1 cellular context compared by ENCODE assay signal in genomic region chr20:35145141-35145564, GRCh38.
TF ChIP-seq lines count a peak whose summit lies in the region.

No MANE protein-coding gene starts in this region.

TF ChIP-seq in HCT116, 20 proteins besides CTCF, POLR2A, EP300 and RAD21:
- TF ChIP-seq, protein P1, sequence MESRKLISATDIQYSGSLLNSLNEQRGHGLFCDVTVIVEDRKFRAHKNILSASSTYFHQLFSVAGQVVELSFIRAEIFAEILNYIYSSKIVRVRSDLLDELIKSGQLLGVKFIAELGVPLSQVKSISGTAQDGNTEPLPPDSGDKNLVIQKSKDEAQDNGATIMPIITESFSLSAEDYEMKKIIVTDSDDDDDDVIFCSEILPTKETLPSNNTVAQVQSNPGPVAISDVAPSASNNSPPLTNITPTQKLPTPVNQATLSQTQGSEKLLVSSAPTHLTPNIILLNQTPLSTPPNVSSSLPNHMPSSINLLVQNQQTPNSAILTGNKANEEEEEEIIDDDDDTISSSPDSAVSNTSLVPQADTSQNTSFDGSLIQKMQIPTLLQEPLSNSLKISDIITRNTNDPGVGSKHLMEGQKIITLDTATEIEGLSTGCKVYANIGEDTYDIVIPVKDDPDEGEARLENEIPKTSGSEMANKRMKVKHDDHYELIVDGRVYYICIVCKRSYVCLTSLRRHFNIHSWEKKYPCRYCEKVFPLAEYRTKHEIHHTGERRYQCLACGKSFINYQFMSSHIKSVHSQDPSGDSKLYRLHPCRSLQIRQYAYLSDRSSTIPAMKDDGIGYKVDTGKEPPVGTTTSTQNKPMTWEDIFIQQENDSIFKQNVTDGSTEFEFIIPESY (IDR thresholded peaks at IDR 0.05; ENCODE audit: extremely low read depth, insufficient replicate concordance, low read length) = no peak
- TF ChIP-seq, protein P2, sequence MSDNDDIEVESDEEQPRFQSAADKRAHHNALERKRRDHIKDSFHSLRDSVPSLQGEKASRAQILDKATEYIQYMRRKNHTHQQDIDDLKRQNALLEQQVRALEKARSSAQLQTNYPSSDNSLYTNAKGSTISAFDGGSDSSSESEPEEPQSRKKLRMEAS (IDR thresholded peaks at IDR 0.05) = no peak
- TF ChIP-seq TCF7L2 (IDR thresholded peaks at IDR 0.05; ENCODE audit: borderline replicate concordance, extremely low read depth, insufficient read depth, insufficient read length) (no peak), EZH2phosphoT487 (IDR thresholded peaks at IDR 0.05; ENCODE audit: borderline replicate concordance) (no peak), ZFX (IDR thresholded peaks at IDR 0.05) (no peak)
TF ChIP-seq in HCT116: peak in this region for 0.
